8 cellular contexts compared by ENCODE assay signal in genomic region chr7:121330053-121330833, GRCh38. TPM values are rescaled to one million over a fixed set of nuclear protein-coding genes. Genes with fewer than 3 reads are reported as not detected.
DNase-seq lines count a peak whose midpoint lies in the region; ATAC-seq and TF ChIP-seq lines count a peak whose summit lies in the region.

No MANE protein-coding gene starts in this region.

- H3K27ac ChIP-seq in left ventricle myocardium inferior (replicated peaks) (no peak overlapping the region), gastrocnemius medialis (no peak overlapping the region)

- TF ChIP-seq POLR2A in gastrocnemius medialis (IDR thresholded peaks at IDR 0.05): no peak

- POLR2A ChIA-PET in activated CD4-positive, alpha-beta T cell treated with anti-CD3 and anti-CD28 coated beads, Interleukin-2, amount 10 ng/mL, durations not matched to agents 7 days and 5 days (lab: Charles Lee): no interaction called here
- POLR2A ChIA-PET in T-cell (lab: Charles Lee): no interaction called here

- H3K4me1 ChIP-seq in left ventricle myocardium inferior (peaks cover 23% of the 10 kb centered on the region), gastrocnemius medialis (peaks cover 11 to 14% of the 10 kb centered on the region in 2 donors)

- TF ChIP-seq CTCF in left ventricle myocardium inferior (IDR thresholded peaks at IDR 0.05; ENCODE audit: borderline replicate concordance) (no peak), gastrocnemius medialis (IDR thresholded peaks at IDR 0.05 in 4 of 5, conservative IDR thresholded peaks at IDR 0.05 in 1 of 5) (no peak)

- H3K9me3 Mint-ChIP-seq in activated CD4-positive, alpha-beta T cell treated with anti-CD3 and anti-CD28 coated beads, Interleukin-2, amount 10 ng/mL, durations not matched to agents 7 days and 5 days: no peaks in the 10 kb centered on the region
- no peaks in the 10 kb centered on the region for H3K9me3 Mint-ChIP-seq in T-cell

- no peaks in the 10 kb centered on the region for H3K36me3 Mint-ChIP-seq in activated CD4-positive, alpha-beta T cell treated with anti-CD3 and anti-CD28 coated beads, Interleukin-2, amount 10 ng/mL, durations not matched to agents 7 days and 5 days (ENCODE audit: low read depth)
- H3K36me3 Mint-ChIP-seq in T-cell: no peaks in the 10 kb centered on the region

- H3K4me3 ChIP-seq in left ventricle myocardium inferior (peak overlapping the region; percentile 62), gastrocnemius medialis (peak overlapping the region; percentile 44 to 62 (median 48))

- no peaks in the 10 kb centered on the region for H3K9me3 ChIP-seq in left ventricle myocardium inferior (replicated peaks)
- no peaks in the 10 kb centered on the region for H3K9me3 ChIP-seq in gastrocnemius medialis

- H3K27ac Mint-ChIP-seq in activated CD4-positive, alpha-beta T cell treated with anti-CD3 and anti-CD28 coated beads, Interleukin-2, amount 10 ng/mL, durations not matched to agents 7 days and 5 days: no peak overlapping the region
- H3K27ac Mint-ChIP-seq in T-cell: peak overlapping the region in 1 of 2 donors; percentile 19

- peak overlapping the region; percentile 34 for H3K4me3 Mint-ChIP-seq in activated CD4-positive, alpha-beta T cell treated with anti-CD3 and anti-CD28 coated beads, Interleukin-2, amount 10 ng/mL, durations not matched to agents 7 days and 5 days
- H3K4me3 Mint-ChIP-seq in T-cell: peak overlapping the region; percentile 43 to 63 (median 53)

- H3K27me3 Mint-ChIP-seq in activated CD4-positive, alpha-beta T cell treated with anti-CD3 and anti-CD28 coated beads, Interleukin-2, amount 10 ng/mL, durations not matched to agents 7 days and 5 days: peaks cover 65% of the 10 kb centered on the region
- peaks cover 50 to 59% of the 10 kb centered on the region in 2 donors for H3K27me3 Mint-ChIP-seq in T-cell

- H3K27me3 ChIP-seq in left ventricle myocardium inferior (ENCODE audit: low read depth) (peaks cover 100% of the 10 kb centered on the region), gastrocnemius medialis (peaks cover 61 to 63% (median 62%) of the 10 kb centered on the region in 3 donors)

- intact Hi-C loops in left ventricle myocardium inferior (cut with micrococcal nuclease) (no loop called here), gastrocnemius medialis (cut with DNase I; ENCODE audit: low total_unique reads) (no loop called here)

- ATAC-seq in HG02759 (IDR thresholded peaks at IDR 0.05; ENCODE audit: unreplicated experiment) (peak; percentile 22), T-cell (replicated peaks in 1 of 4) (no peak), gastrocnemius medialis (no peak)

- no peaks in the 10 kb centered on the region for H3K36me3 ChIP-seq in left ventricle myocardium inferior
- no peaks in the 10 kb centered on the region for H3K36me3 ChIP-seq in gastrocnemius medialis

- no peak for DNase-seq in activated CD4-positive, alpha-beta T cell treated with anti-CD3 and anti-CD28 coated beads, Interleukin-2, amount 10 ng/mL, durations not matched to agents 7 days and 5 days
- DNase-seq in activated CD4-positive, alpha-beta T cell treated with anti-CD3 and anti-CD28 coated beads, Interleukin-2, amount 50 U/mL, for 1 hour: no peak
- DNase-seq in T-cell (no peak), left ventricle myocardium inferior (no peak), gastrocnemius medialis (no peak), GOT3 (lab: John Stamatoyannopoulos, UW) (no peak), NCI-H128 (lab: John Stamatoyannopoulos, UW; ENCODE audit: unreplicated experiment) (no peak)

- in situ Hi-C loops in gastrocnemius medialis (cut with MboI; ENCODE audit: low sequenced_read_pairs in 4 of 4): no loop called here

- peaks cover 14% of the 10 kb centered on the region for H3K4me1 Mint-ChIP-seq in activated CD4-positive, alpha-beta T cell treated with anti-CD3 and anti-CD28 coated beads, Interleukin-2, amount 10 ng/mL, durations not matched to agents 7 days and 5 days
- peaks cover 22 to 23% (median 22%) of the 10 kb centered on the region in 3 donors for H3K4me1 Mint-ChIP-seq in T-cell

- CTCF ChIA-PET in activated CD4-positive, alpha-beta T cell treated with anti-CD3 and anti-CD28 coated beads, Interleukin-2, amount 10 ng/mL, durations not matched to agents 7 days and 5 days (lab: Charles Lee): interaction anchor here (0.6 to 2.0 kb wide), 5 partner anchors 30 to 1336 kb away, joined by 3 to 6 read pairs (median 4); partner anchors contain the start of gene FAM3C
- CTCF ChIA-PET in T-cell (lab: Charles Lee): interaction anchor here in 1 of 2 donors (0.9 kb wide), 1 partner anchor 219 kb away, joined by 3 read pairs; no protein-coding TSS in a partner anchor

RNA-seq across cellular contexts. Expression of gene WNT16, which starts 1.4 kb away (rescaled TPM):
- total RNA-seq in activated CD4-positive, alpha-beta T cell treated with anti-CD3 and anti-CD28 coated beads, Interleukin-2, amount 10 ng/mL, durations not matched to agents 7 days and 5 days: not detected
- total RNA-seq in T-cell (under 1 TPM in 3 of 5 donors, not detected in 2; 0.13 to 0.35 (median 0.19) TPM), left ventricle myocardium inferior (not detected), gastrocnemius medialis (1 to 10 TPM in 1 of 4 donors, not detected in 3; 1.5 TPM)
